19 cellular contexts compared by ENCODE assay signal in the genomic region with DNA sequence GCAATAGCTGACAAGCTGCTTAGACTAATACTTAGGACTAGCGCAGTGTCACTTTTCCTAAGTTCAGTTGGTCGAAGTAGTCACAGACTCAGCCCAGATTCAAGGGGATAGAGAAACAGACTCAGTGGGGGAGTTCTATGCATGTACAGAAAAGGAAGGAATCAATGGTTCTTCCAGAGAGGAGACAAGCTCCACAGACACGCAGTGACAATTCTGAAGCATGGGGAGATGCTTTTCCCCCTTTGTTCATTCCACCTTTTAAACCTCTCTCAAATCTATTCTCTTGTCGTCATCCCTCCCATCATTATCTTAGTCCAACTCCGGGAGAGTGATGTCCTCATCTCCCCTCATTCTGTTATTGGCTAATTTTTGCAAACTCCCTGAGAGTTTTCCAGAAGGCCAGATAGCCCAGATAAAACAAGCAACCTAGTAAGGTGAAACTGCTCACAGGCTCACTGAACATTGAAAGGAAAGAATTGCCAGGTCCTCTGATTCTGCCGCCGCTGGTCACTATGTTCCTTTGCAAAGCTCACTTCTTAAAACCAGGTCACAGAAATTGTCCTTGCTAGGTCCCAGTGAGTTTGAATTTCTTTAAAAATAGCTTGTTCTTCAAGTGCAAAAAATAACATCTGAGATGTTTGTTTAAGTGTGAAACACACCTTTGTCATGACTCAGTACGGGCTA. TPM values are rescaled to one million over a fixed set of nuclear protein-coding genes. Genes with fewer than 3 reads are reported as not detected.
DNase-seq lines count a peak whose midpoint lies in the region; ATAC-seq, FAIRE-seq and TF ChIP-seq lines count a peak whose summit lies in the region.
"Had no signal": no experiment of that assay in that cellular context is flagged by ENCODE, and none has a peak within 500 bp of the region (broad histone marks: within the 10 kb centered on the region; RNA-seq: fewer than 3 reads in every experiment).

No MANE protein-coding gene starts in this region.

- H3K4me2 ChIP-seq in K562 (ENCODE audit: insufficient read depth, low read length): no peak overlapping the region; the same call in 1 of the 2 replicates
- H3K4me2 ChIP-seq in parathyroid adenoma (ENCODE audit: low read length): no peak overlapping the region

- no peak for FAIRE-seq in K562 (lab: Jason Lieb, UNC)
- FAIRE-seq: H1 had no signal

- TF ChIP-seq EP300 in K562 (IDR thresholded peaks at IDR 0.05; ENCODE audit: low read length): no peak

- no peaks in the 10 kb centered on the region for H3K9me3 ChIP-seq in heart left ventricle
- H3K9me3 ChIP-seq in K562 (replicated peaks; ENCODE audit: control insufficient read depth, insufficient read depth, low read depth, low read length): peaks cover 3% of the 10 kb centered on the region; the same call in 1 of the 2 replicates
- no peaks in the 10 kb centered on the region for H3K9me3 ChIP-seq in parathyroid adenoma (ENCODE audit: control insufficient read depth, low read length)

- TF ChIP-seq POLR2A in heart left ventricle (IDR thresholded peaks at IDR 0.05) (no peak), K562 (conservative IDR thresholded peaks at IDR 0.05) (no peak)

- H3K36me3 ChIP-seq in heart left ventricle (no peaks in the 10 kb centered on the region), K562 (ENCODE audit: control insufficient read depth, insufficient read depth, low read length) (no peaks in the 10 kb centered on the region), parathyroid adenoma (ENCODE audit: control insufficient read depth, insufficient read depth, low read length) (no peaks in the 10 kb centered on the region)
- H3K36me3 ChIP-seq: SJCRH30 had no signal

- H3K27ac ChIP-seq in heart left ventricle: peak overlapping the region in 11 of 12 donors; percentile 43 to 89 (median 73)
- no peak overlapping the region for H3K27ac ChIP-seq in K562 (ENCODE audit: extremely low read depth, low read depth, low read length)
- peak overlapping the region; percentile 42 for H3K27ac ChIP-seq in parathyroid adenoma
- H3K27ac ChIP-seq: C4-2B, RWPE1, SJCRH30 had no signal

- ATAC-seq in heart left ventricle: no peak
- ATAC-seq in left cardiac atrium: no peak
- no peak; the same call in 1 of the 3 replicates for ATAC-seq in K562
- ATAC-seq: T-cell had no signal

- no peak for DNase-seq in heart left ventricle
- no peak for DNase-seq in left cardiac atrium
- DNase-seq in NCI-H82 (lab: John Stamatoyannopoulos, UW): peak; percentile 20
- DNase-seq in K562 (ENCODE audit: extremely low read depth in 1 of 4, low spot score in 3 of 4): no peak
- no peak for DNase-seq in putamen (ENCODE audit: low spot score)
- no peak for DNase-seq in SIG-M5 (lab: John Stamatoyannopoulos, UW)
- no peak for DNase-seq in activated naive CD4-positive, alpha-beta T cell (lab: John Stamatoyannopoulos, UW)
- DNase-seq: CD8-positive, alpha-beta memory T cell; GF-D8; NCI-H1436; NCI-H2029 treated with DMSO at 0.1 percent for 48 hours; NCI-H510A treated with DMSO at 0.1 percent for 48 hours; NCI-H748 treated with DMSO at 0.1 percent for 48 hours; SJCRH30; T-cell had no signal

- no peak for TF ChIP-seq CTCF in heart left ventricle (IDR thresholded peaks at IDR 0.05)
- TF ChIP-seq CTCF in K562 (IDR thresholded peaks at IDR 0.05 in 2 of 3, conservative IDR thresholded peaks at IDR 0.05 in 1 of 3; ENCODE audit: insufficient read depth in 2 of 3, low read depth in 1 of 3, low read length in 3 of 3): no peak
- no peak for TF ChIP-seq CTCF in parathyroid adenoma (IDR thresholded peaks at IDR 0.05)

- in situ Hi-C loops in K562 (cut with MboI): no loop called here

- POLR2A ChIA-PET in K562 (lab: Yijun Ruan, JAX): interaction anchor here (0.8 to 1.6 kb wide), 6 partner anchors 15 to 58 kb away, joined by 3 to 5 read pairs (median 3); no protein-coding TSS in a partner anchor

- H3K9me1 ChIP-seq in K562 (ENCODE audit: control insufficient read depth, insufficient read depth, low read length): no peaks in the 10 kb centered on the region

- no peak for TF ChIP-seq RAD21 in K562 (CRISPR knock-in tag; conservative IDR thresholded peaks at IDR 0.05 in 1 of 2, IDR thresholded peaks at IDR 0.05 in 1 of 2)

- H2AFZ ChIP-seq in K562 (ENCODE audit: low read depth, low read length) (peak overlapping the region; percentile 69), parathyroid adenoma (peak overlapping the region; percentile 53)

- H3K4me3 ChIP-seq in heart left ventricle (no peak overlapping the region), K562 (no peak overlapping the region), parathyroid adenoma (ENCODE audit: low read depth, low read length) (no peak overlapping the region)
- H3K4me3 ChIP-seq: SJCRH30 had no signal

- H3K79me2 ChIP-seq in K562 (ENCODE audit: control insufficient read depth, insufficient read depth, low read length) (no peaks in the 10 kb centered on the region), parathyroid adenoma (no peaks in the 10 kb centered on the region)

- WGBS in heart left ventricle, 4 donors: 50 to 61% (median 60%) methylated on average over 8 of the region's 8 CpGs
- 31% methylated on average over 8 of the region's 8 CpGs for WGBS in K562 (ENCODE audit: insufficient coverage, low coverage, missing lambda C conversion rate)

- no peaks in the 10 kb centered on the region for H4K20me1 ChIP-seq in K562 (replicated peaks; ENCODE audit: control insufficient read depth, insufficient read depth, low read length)

- no TSS peak for BruUV-seq in K562 (replicated peaks; lab: Mats Ljungman, UMichigan)

- H3K4me1 ChIP-seq in heart left ventricle: peaks cover 0 to 12% (median 0%) of the 10 kb centered on the region in 12 donors
- H3K4me1 ChIP-seq in K562 (replicated peaks in 1 of 2; ENCODE audit: control insufficient read depth in 2 of 2, insufficient read depth in 2 of 2, low read length in 2 of 2): peaks cover 7 to 19% of the 10 kb centered on the region in 2 experiments
- H3K4me1 ChIP-seq in parathyroid adenoma: peaks cover 7% of the 10 kb centered on the region
- H3K4me1 ChIP-seq: SJCRH30 had no signal

- intact Hi-C loops in heart left ventricle (cut with DNase I) (loop anchor here in 2 of 10 donors (1.0 to 5.0 kb wide), 3 partner anchors 17 to 56 kb away; no protein-coding TSS in a partner anchor), left cardiac atrium (cut with DNase I) (no loop called here), K562 (cut with micrococcal nuclease) (no loop called here)

- CTCF ChIA-PET in K562 (lab: Yijun Ruan, JAX; ENCODE audit: low intra/inter-chr PET ratio): no interaction called here

- H3K27me3 ChIP-seq in heart left ventricle (no peaks in the 10 kb centered on the region), K562 (ENCODE audit: control insufficient read depth in 2 of 2, insufficient read depth in 2 of 2, low read length in 2 of 2) (no peaks in the 10 kb centered on the region), parathyroid adenoma (ENCODE audit: control insufficient read depth, insufficient read depth, low read length) (no peaks in the 10 kb centered on the region)

- H3K9ac ChIP-seq in K562 (ENCODE audit: insufficient read depth in 1 of 2, low read depth in 2 of 2, low read length in 2 of 2) (no peak overlapping the region), parathyroid adenoma (no peak overlapping the region)

TF ChIP-seq in K562, 482 proteins besides CTCF, POLR2A, EP300 and RAD21 (continues in another document):
- TF ChIP-seq SMAD3 (CRISPR knock-in tag; conservative IDR thresholded peaks at IDR 0.05): no peak

RNA-seq across cellular contexts. Expression of a gene that starts 13.4 kb away (rescaled TPM):
- 10 to 100 TPM in 8 of 9 donors, 1 to 10 TPM in 1; 8.3 to 24.4 (median 18.7) TPM for total RNA-seq in heart left ventricle
- 10 to 100 TPM in 1 of 2 donors, 1 to 10 TPM in 1; 5.9 to 23.9 TPM for polyA plus RNA-seq in heart left ventricle
- total RNA-seq in left cardiac atrium: 10 to 100 TPM; 16.7 to 20.7 TPM
- 46.0 and 136 TPM in 2 replicates for total RNA-seq in K562 (2011; cell fraction: chromatin; rRNA removed; ENCODE audit: low replicate concordance)
- total RNA-seq in K562 (2011; cell fraction: nucleolus; rRNA removed): 19.3 and 35.9 TPM in 2 replicates
- total RNA-seq in K562 (2011; cell fraction: nucleoplasm; rRNA removed): 54.3 and 86.7 TPM in 2 replicates
- 53.8 and 55.9 TPM in 2 replicates for total RNA-seq in K562 (2014; rRNA removed)
- 84.0 and 87.4 TPM in 2 replicates for total RNA-seq in K562 (2014; rRNA removed; fragmentation: Illumina TruSeq; extraction: Trizol)
- 67.9 and 75.3 TPM in 2 replicates for total RNA-seq in K562 (2015; rRNA removed; fragmentation: Illumina TruSeq; extraction: Trizol)
- total RNA-seq in K562 (2021): 66.5 and 73.5 TPM in 2 replicates
- 54.7 and 72.2 TPM in 2 replicates for polyA plus RNA-seq in K562 (2011; rRNA removed)
- 13.6 and 21.7 TPM in 2 replicates for polyA plus RNA-seq in K562 (2011; cell fraction: cytosol; rRNA removed)
- 71.8 and 82.8 TPM in 2 replicates for polyA plus RNA-seq in K562 (2011; cell fraction: nucleus; rRNA removed)
- polyA plus RNA-seq in K562 (2012): 64.9 and 101 TPM in 2 replicates
- 56.1 and 70.2 TPM in 2 replicates for polyA plus RNA-seq in K562 (2014; fragmentation: Illumina TruSeq; extraction: Trizol)
- polyA plus RNA-seq in K562 (2014; fragmentation: Nextera tagmentation; extraction: Ambion mirVana): 10 to 100 TPM; 27.7 to 27.8 TPM
- 52.1 and 56.0 TPM in 2 replicates for polyA plus RNA-seq in K562 (2014; rRNA removed)
- polyA minus RNA-seq in K562 (2011; rRNA and poly(A)+ RNA removed): 77.1 and 87.7 TPM in 2 replicates
- polyA minus RNA-seq in K562 (2011; cell fraction: cytosol; rRNA and poly(A)+ RNA removed): 22.9 and 56.2 TPM in 2 replicates
- 30.8 and 58.6 TPM in 2 replicates for polyA minus RNA-seq in K562 (2011; cell fraction: nucleus; rRNA and poly(A)+ RNA removed)
